Comparison of ENCODE assay signal across 9 cellular contexts in the genomic region with DNA sequence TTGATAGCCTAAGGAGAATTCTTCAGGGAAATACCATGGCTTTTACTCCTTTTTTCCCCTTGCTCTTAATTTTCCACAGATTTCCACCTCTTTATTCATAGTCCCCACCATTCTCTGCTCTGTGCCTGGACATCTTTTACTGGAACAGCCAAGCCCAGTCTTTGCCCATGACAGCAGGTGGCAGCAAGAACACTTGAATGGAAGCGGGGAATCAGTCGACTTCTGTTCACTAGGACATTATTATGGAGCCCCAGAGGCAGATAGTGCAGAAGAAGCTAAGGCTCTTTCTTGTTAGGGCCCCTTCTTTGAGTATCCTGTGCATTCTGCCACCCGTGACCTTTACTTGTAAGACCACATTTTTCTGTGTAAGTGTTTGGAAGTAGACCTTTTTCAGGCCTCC. TPM values are rescaled to one million over a fixed set of nuclear protein-coding genes. Genes with fewer than 3 reads are reported as not detected.
DNase-seq lines count a peak whose midpoint lies in the region; ATAC-seq lines count a peak whose summit lies in the region.
"Had no signal": no experiment of that assay in that cellular context is flagged by ENCODE, and none has a peak within 500 bp of the region (broad histone marks: within the 10 kb centered on the region; RNA-seq: fewer than 3 reads in every experiment).

No MANE protein-coding gene starts in this region.

- peak; percentile 32 for DNase-seq in NCI-H2171 treated with DMSO at 0.1 percent for 48 hours (lab: John Stamatoyannopoulos, UW)
- DNase-seq in NCI-H2171 (lab: John Stamatoyannopoulos, UW): no peak
- peak; percentile 62 for DNase-seq in RPMI8226
- DNase-seq in mucosa of gallbladder (ENCODE audit: low spot score): peak; percentile 30
- DNase-seq in AG08395 (ENCODE audit: low spot score): no peak
- no peak for DNase-seq in DMS79 (lab: John Stamatoyannopoulos, UW)
- DNase-seq: esophagus squamous epithelium had no signal

- ATAC-seq in HG02610 (IDR thresholded peaks at IDR 0.05; ENCODE audit: unreplicated experiment) (peak; percentile 50), GM21423 (IDR thresholded peaks at IDR 0.05; ENCODE audit: unreplicated experiment) (no peak)

RNA-seq across cellular contexts. Expression of a gene that starts 6.3 kb away (rescaled TPM):
- total RNA-seq in mucosa of gallbladder: not detected
- total RNA-seq: esophagus squamous epithelium had no signal

RNA-seq across cellular contexts. Expression of a gene that starts 40.9 kb away (rescaled TPM):
- total RNA-seq in mucosa of gallbladder: not detected
- total RNA-seq: esophagus squamous epithelium had no signal

RNA-seq across cellular contexts. Expression of a gene that starts 51.2 kb away (rescaled TPM):
- total RNA-seq in mucosa of gallbladder: not detected
- total RNA-seq: esophagus squamous epithelium had no signal

RNA-seq across cellular contexts. Expression of a gene that starts 59.3 kb away (rescaled TPM):
- not detected for total RNA-seq in mucosa of gallbladder
- total RNA-seq: esophagus squamous epithelium had no signal

Comparison
In these comparisons a context has a peak if more than half of its experiments do, and no peak if none do; other contexts are left out.
1. DNase-seq: peak in NCI-H2171 treated with DMSO at 0.1 percent for 48 hours (single experiment), RPMI8226 (single experiment) and mucosa of gallbladder (single experiment); none in NCI-H2171 (single experiment), AG08395 (single experiment) and DMS79 (single experiment).